Comparison of ENCODE assay signal across 23 cellular contexts in the genomic region with DNA sequence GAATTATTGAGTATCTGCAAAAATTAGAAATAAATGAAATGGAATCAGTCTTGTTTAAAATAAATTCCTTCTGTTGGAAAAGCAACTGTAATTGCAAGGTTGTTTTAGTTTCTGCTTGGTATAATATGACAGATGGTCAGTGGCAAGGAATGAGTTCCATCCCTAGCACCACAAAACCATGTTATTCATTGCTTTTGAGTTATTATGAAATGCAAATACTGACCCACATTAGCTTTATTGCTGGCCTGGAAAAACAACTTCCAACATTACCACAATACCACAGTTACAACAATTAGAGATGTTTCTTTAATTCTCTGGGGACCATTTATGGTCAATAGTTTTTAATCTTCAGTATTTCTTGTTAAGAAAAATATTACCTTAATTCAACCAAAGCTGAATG.
DNase-seq lines count a peak whose midpoint lies in the region; ATAC-seq, FAIRE-seq and TF ChIP-seq lines count a peak whose summit lies in the region.
"Had no signal": no experiment of that assay in that cellular context is flagged by ENCODE, and none has a peak within 500 bp of the region (broad histone marks: within the 10 kb centered on the region; RNA-seq: fewer than 3 reads in every experiment).

No MANE protein-coding gene starts in this region.

- no peak overlapping the region for H4K8ac ChIP-seq in mesendoderm (ENCODE audit: low read depth, low read length)

- no peak for DNase-seq in D721Med (ENCODE audit: insufficient read length, low spot score)
- peak; percentile 8 for DNase-seq in NCI-H69 (lab: John Stamatoyannopoulos, UW)
- peak; percentile 20 for DNase-seq in cerebellum (ENCODE audit: low spot score)
- peak; percentile 18 for DNase-seq in myocyte (ENCODE audit: low read depth)
- DNase-seq in CD1c-positive myeloid dendritic cell (ENCODE audit: extremely low spot score) = no peak
- DNase-seq in NCI-H1694 treated with DMSO at 0.1 percent for 48 hours (lab: John Stamatoyannopoulos, UW) = no peak
- no peak for DNase-seq in mesendoderm
- DNase-seq: CD4-positive, alpha-beta T cell; CD8-positive, alpha-beta memory T cell; DMS53; DND-41; GDM1; GM23248; H7; HCEC 1CT had no signal

- H3K79me1 ChIP-seq in mesendoderm (ENCODE audit: low read length) = no peaks in the 10 kb centered on the region

- no peaks in the 10 kb centered on the region for H3K36me3 ChIP-seq in mesendoderm (ENCODE audit: control insufficient read depth, insufficient read depth, low read length)
- H3K36me3 ChIP-seq: BLaER1 had no signal

- no peak overlapping the region for H2BK15ac ChIP-seq in mesendoderm (replicated peaks; ENCODE audit: low read depth)

- no peak overlapping the region for H3K56ac ChIP-seq in mesendoderm (ENCODE audit: low read length)

- H3K4ac ChIP-seq in mesendoderm (ENCODE audit: low read depth, low read length) = no peak overlapping the region

- no peaks in the 10 kb centered on the region for H3K4me1 ChIP-seq in mesendoderm (ENCODE audit: control insufficient read depth, low read depth, low read length)
- H3K4me1 ChIP-seq: BLaER1 had no signal

- no peak for TF ChIP-seq CTCF in D721Med (IDR thresholded peaks at IDR 0.05; ENCODE audit: insufficient read depth, missing control alignments)

- H3K27ac ChIP-seq in mesendoderm (ENCODE audit: low read depth, low read length) = no peak overlapping the region
- H3K27ac ChIP-seq: 22Rv1, BLaER1, C4-2B, GM23248 had no signal

- peak; percentile 78 for FAIRE-seq in D721Med (lab: Jason Lieb, UNC)
- FAIRE-seq: A204.1, GM12878, GM19239, H1 had no signal

- H2BK120ac ChIP-seq in mesendoderm (ENCODE audit: low read depth, low read length) = no peak overlapping the region

- H3K4me3 ChIP-seq in mesendoderm (ENCODE audit: low read length) = no peak overlapping the region
- H3K4me3 ChIP-seq: BLaER1, GM12878, GM23248 had no signal

- ATAC-seq in HG02970 (IDR thresholded peaks at IDR 0.05; ENCODE audit: low FRiP score, unreplicated experiment) = no peak
- ATAC-seq: GM12878 had no signal

- no peak overlapping the region for H3K18ac ChIP-seq in mesendoderm (ENCODE audit: low read length)

- no peak overlapping the region for H2AK5ac ChIP-seq in mesendoderm (ENCODE audit: low read length)

- no peaks in the 10 kb centered on the region for H3K79me2 ChIP-seq in mesendoderm (ENCODE audit: control insufficient read depth, insufficient read depth, low read length)

- H3K9ac ChIP-seq in mesendoderm (ENCODE audit: low read length) = no peak overlapping the region
- H3K9ac ChIP-seq: BLaER1, GM23248 had no signal

- no peak overlapping the region for H2BK5ac ChIP-seq in mesendoderm (ENCODE audit: low read length)

- no peak overlapping the region for H3K23ac ChIP-seq in mesendoderm (ENCODE audit: low read length)

- H4K5ac ChIP-seq in mesendoderm (ENCODE audit: low read length) = no peak overlapping the region

- H3K27me3 ChIP-seq in mesendoderm (ENCODE audit: insufficient read depth, low read length, poor library complexity) = no peaks in the 10 kb centered on the region
- H3K27me3 ChIP-seq: BLaER1 had no signal

- H3K4me2 ChIP-seq in mesendoderm (ENCODE audit: low read length) = no peak overlapping the region
- H3K4me2 ChIP-seq: BLaER1 had no signal

Comparison
In these comparisons a context has a peak if more than half of its experiments do, and no peak if none do; other contexts are left out.
1. DNase-seq: peak in NCI-H69 (single experiment), cerebellum (single experiment) and myocyte (single experiment); none in D721Med (single experiment), CD1c-positive myeloid dendritic cell (single experiment), NCI-H1694 treated with DMSO at 0.1 percent for 48 hours (single experiment) and mesendoderm (single experiment).